ENCODE assay signal across 32 cellular contexts in the genomic region with DNA sequence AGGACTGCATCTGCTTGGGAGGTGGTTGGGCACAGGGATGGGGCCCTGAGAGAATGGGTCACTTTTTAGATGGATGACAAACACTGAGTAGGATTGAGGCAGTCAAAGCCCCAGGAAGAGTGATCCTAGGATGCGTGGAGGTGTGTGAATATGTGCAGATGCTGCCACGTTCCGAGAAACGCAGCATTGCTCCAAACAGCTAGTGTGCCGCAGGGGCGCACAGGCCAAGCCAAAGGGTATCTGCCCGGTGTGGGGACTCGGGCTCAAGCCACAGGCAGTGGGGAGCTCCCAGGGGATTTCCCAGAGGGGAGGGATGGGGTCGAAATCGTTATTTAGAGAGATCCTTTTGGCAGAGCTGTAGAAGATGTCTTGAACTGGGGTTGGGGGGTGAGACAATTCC.
"Had no signal": no experiment of that assay in that cellular context is flagged by ENCODE, and none has a peak within 500 bp of the region (broad histone marks: within the 10 kb centered on the region; RNA-seq: fewer than 3 reads in every experiment).

No MANE protein-coding gene starts in this region.

- H3K27ac Mint-ChIP-seq: activated CD4-positive, alpha-beta T cell treated with anti-CD3 and anti-CD28 coated beads for 36 hours; activated naive CD8-positive, alpha-beta T cell; mesothelial cell of epicardium; T-helper 1 cell treated with Interleukin-12 subunit alpha and Interleukin-12 subunit beta and Interleukin-4 antibody, amounts not matched to agents 30 μg/mL and 1 μg/mL, for 36 hours had no signal

- ATAC-seq: activated CD4-positive, alpha-beta T cell treated with anti-CD3 and anti-CD28 coated beads for 36 hours; body of pancreas; left colon had no signal

- DNase-seq: activated CD4-positive, alpha-beta T cell treated with anti-CD3 and anti-CD28 coated beads for 36 hours; activated CD4-positive, alpha-beta T cell treated with anti-CD3 and anti-CD28 coated beads, Interleukin-2, amount 50 U/mL, for 48 hours; activated CD4-positive, CD25-positive, alpha-beta regulatory T cell; activated CD8-positive, alpha-beta memory T cell treated with anti-CD3 and anti-CD28 coated beads for 24 hours; activated effector memory CD4-positive, alpha-beta T cell treated with Interleukin-2 at 50 U/mL for 16 hours; activated naive CD4-positive, alpha-beta T cell treated with Interleukin-2 at 50 U/mL for 16 hours; anterior cingulate cortex; body of pancreas; dermis blood vessel endothelial cell; effector CD8-positive, alpha-beta T cell; foreskin fibroblast; head of caudate nucleus; hippocampal formation; immature natural killer cell; kidney; left colon; naive B cell; occipital lobe; stimulated activated CD4-positive, alpha-beta T cell treated with anti-CD3 and anti-CD28 coated beads, Interleukin-15, amount 100 ng/mL, for 24 hours; stimulated activated CD4-positive, alpha-beta T cell treated with anti-CD3 and anti-CD28 coated beads, Interleukin-2, amount 100 ng/mL, for 24 hours; stimulated activated naive CD4-positive, alpha-beta T cell treated with Interleukin-2 at 50 U/mL for 16 hours; T-helper 9 cell; testis; transverse colon had no signal

- H3K36me3 Mint-ChIP-seq: immature natural killer cell had no signal

- FAIRE-seq: colon, kidney, TTC549 had no signal

- H3K9me3 Mint-ChIP-seq: immature natural killer cell; mesothelial cell of epicardium; naive B cell; T-helper 1 cell treated with Interleukin-12 subunit alpha and Interleukin-12 subunit beta and Interleukin-4 antibody, amounts not matched to agents 30 μg/mL and 1 μg/mL, for 36 hours had no signal

- H3K27me3 ChIP-seq: body of pancreas, right atrium auricular region, testis, transverse colon, vagina had no signal

- H3K79me2 ChIP-seq: parathyroid adenoma had no signal

- H3K9me3 ChIP-seq: body of pancreas, right atrium auricular region, testis, transverse colon, vagina had no signal

- H3K27me3 Mint-ChIP-seq: activated CD4-positive, alpha-beta T cell treated with anti-CD3 and anti-CD28 coated beads for 36 hours; activated naive CD8-positive, alpha-beta T cell; naive B cell had no signal

- H3K9ac ChIP-seq: parathyroid adenoma had no signal

- H3K4me3 Mint-ChIP-seq: activated CD4-positive, alpha-beta T cell treated with anti-CD3 and anti-CD28 coated beads for 36 hours; activated naive CD8-positive, alpha-beta T cell; immature natural killer cell; mesothelial cell of epicardium; naive B cell; T-helper 1 cell treated with Interleukin-12 subunit alpha and Interleukin-12 subunit beta and Interleukin-4 antibody, amounts not matched to agents 30 μg/mL and 1 μg/mL, for 36 hours had no signal

- H2AFZ ChIP-seq: parathyroid adenoma had no signal

- H3K27ac ChIP-seq: body of pancreas, parathyroid adenoma, right atrium auricular region, testis, transverse colon, vagina had no signal

- H3K4me1 ChIP-seq: body of pancreas, parathyroid adenoma, right atrium auricular region, testis, transverse colon, vagina had no signal

- H3K4me3 ChIP-seq: body of pancreas, right atrium auricular region, testis, transverse colon, vagina had no signal

- H3K4me1 Mint-ChIP-seq: activated CD4-positive, alpha-beta T cell treated with anti-CD3 and anti-CD28 coated beads for 36 hours; immature natural killer cell; mesothelial cell of epicardium; naive B cell had no signal
